10 cellular contexts compared by ENCODE assay signal in the genomic region with DNA sequence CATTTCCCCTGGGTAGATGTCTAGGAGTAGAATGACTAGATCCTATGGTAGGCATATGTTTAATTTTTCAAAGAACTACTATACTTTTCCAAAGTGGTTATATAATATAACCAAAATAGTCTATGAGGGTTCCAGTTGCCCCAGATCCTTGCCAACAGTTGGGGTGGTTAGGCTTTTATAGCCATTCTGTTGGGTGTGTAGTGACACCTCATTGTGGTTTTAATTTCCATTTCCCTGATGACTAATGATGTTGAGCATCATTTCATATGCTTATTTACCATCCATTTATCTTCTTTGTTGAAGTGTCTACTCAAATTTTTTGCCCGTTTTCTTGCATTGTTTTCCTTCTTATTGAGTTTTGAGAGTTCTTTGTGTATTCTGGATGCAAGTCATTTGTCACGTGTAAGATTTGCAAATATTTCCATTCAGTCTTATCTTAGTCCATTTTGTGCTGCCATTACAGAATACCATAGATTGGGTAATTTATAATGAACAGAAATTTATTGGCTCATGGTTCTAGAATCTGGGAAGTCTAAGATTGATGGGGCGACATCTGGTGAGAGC. TPM values are rescaled to one million over a fixed set of nuclear protein-coding genes. Genes with fewer than 3 reads are reported as not detected.
DNase-seq lines count a peak whose midpoint lies in the region; ATAC-seq lines count a peak whose summit lies in the region.
"Had no signal": no experiment of that assay in that cellular context is flagged by ENCODE, and none has a peak within 500 bp of the region (broad histone marks: within the 10 kb centered on the region; RNA-seq: fewer than 3 reads in every experiment).

No MANE protein-coding gene starts in this region.

- peak overlapping the region; percentile 5 for H3K4me3 Mint-ChIP-seq in activated naive CD8-positive, alpha-beta T cell treated with anti-CD3 and anti-CD28 coated beads, Interleukin-2, amount 10 ng/mL, durations not matched to agents 7 days and 5 days
- H3K4me3 Mint-ChIP-seq in stimulated activated naive CD8-positive, alpha-beta T cell treated with anti-CD3 and anti-CD28 coated beads, Interleukin-15, Interleukin-2, amounts not matched to agents 100 ng/mL and 50 ng/mL, for 24 hours: peak overlapping the region; percentile 60

- peaks cover 49% of the 10 kb centered on the region for H3K4me1 Mint-ChIP-seq in activated naive CD8-positive, alpha-beta T cell treated with anti-CD3 and anti-CD28 coated beads, Interleukin-2, amount 10 ng/mL, durations not matched to agents 7 days and 5 days
- H3K4me1 Mint-ChIP-seq in stimulated activated naive CD8-positive, alpha-beta T cell treated with anti-CD3 and anti-CD28 coated beads, Interleukin-15, Interleukin-2, amounts not matched to agents 100 ng/mL and 50 ng/mL, for 24 hours (ENCODE audit: low read depth): peaks cover 64% of the 10 kb centered on the region

- no peaks in the 10 kb centered on the region for H3K27me3 Mint-ChIP-seq in activated naive CD8-positive, alpha-beta T cell treated with anti-CD3 and anti-CD28 coated beads, Interleukin-2, amount 10 ng/mL, durations not matched to agents 7 days and 5 days
- H3K27me3 Mint-ChIP-seq in stimulated activated naive CD8-positive, alpha-beta T cell treated with anti-CD3 and anti-CD28 coated beads, Interleukin-15, Interleukin-2, amounts not matched to agents 100 ng/mL and 50 ng/mL, for 24 hours: no peaks in the 10 kb centered on the region

- peaks cover 18% of the 10 kb centered on the region for H3K36me3 Mint-ChIP-seq in activated naive CD8-positive, alpha-beta T cell treated with anti-CD3 and anti-CD28 coated beads, Interleukin-2, amount 10 ng/mL, durations not matched to agents 7 days and 5 days
- no peaks in the 10 kb centered on the region for H3K36me3 Mint-ChIP-seq in stimulated activated naive CD8-positive, alpha-beta T cell treated with anti-CD3 and anti-CD28 coated beads, Interleukin-15, Interleukin-2, amounts not matched to agents 100 ng/mL and 50 ng/mL, for 24 hours (ENCODE audit: low read depth)

- no peak for ATAC-seq in activated naive CD8-positive, alpha-beta T cell treated with anti-CD3 and anti-CD28 coated beads, Interleukin-2, amount 10 ng/mL, durations not matched to agents 7 days and 5 days (ENCODE audit: low read depth)
- ATAC-seq in HG03520 (IDR thresholded peaks at IDR 0.05; ENCODE audit: unreplicated experiment): no peak
- ATAC-seq: right cardiac atrium had no signal

- POLR2A ChIA-PET in activated naive CD8-positive, alpha-beta T cell treated with anti-CD3 and anti-CD28 coated beads, Interleukin-2, amount 10 ng/mL, durations not matched to agents 7 days and 5 days (lab: Charles Lee): interaction anchor here (0.7 kb wide), 1 partner anchor 49 kb away, joined by 3 read pairs; no protein-coding TSS in a partner anchor

- H3K27ac Mint-ChIP-seq in activated naive CD8-positive, alpha-beta T cell treated with anti-CD3 and anti-CD28 coated beads, Interleukin-2, amount 10 ng/mL, durations not matched to agents 7 days and 5 days: peak overlapping the region; percentile 6
- peak overlapping the region; percentile 88 for H3K27ac Mint-ChIP-seq in stimulated activated naive CD8-positive, alpha-beta T cell treated with anti-CD3 and anti-CD28 coated beads, Interleukin-15, Interleukin-2, amounts not matched to agents 100 ng/mL and 50 ng/mL, for 24 hours

- no peaks in the 10 kb centered on the region for H3K9me3 Mint-ChIP-seq in activated naive CD8-positive, alpha-beta T cell treated with anti-CD3 and anti-CD28 coated beads, Interleukin-2, amount 10 ng/mL, durations not matched to agents 7 days and 5 days
- H3K9me3 Mint-ChIP-seq in stimulated activated naive CD8-positive, alpha-beta T cell treated with anti-CD3 and anti-CD28 coated beads, Interleukin-15, Interleukin-2, amounts not matched to agents 100 ng/mL and 50 ng/mL, for 24 hours: no peaks in the 10 kb centered on the region

- peak in 2 of 3 experiments; percentile 8 to 33 for DNase-seq in stimulated activated CD4-positive, alpha-beta T cell treated with anti-CD3 and anti-CD28 coated beads, TNF-alpha, amount 100 ng/mL, for 4 hours (ENCODE audit: low read depth in 3 of 3)
- no peak for DNase-seq in stimulated activated CD4-positive, alpha-beta T cell treated with anti-CD3 and anti-CD28 coated beads, Interleukin-12 subunit alpha, Interleukin-12 subunit beta, amount 100 ng/mL, for 4 hours
- DNase-seq in RKO (ENCODE audit: low spot score) (peak; percentile 31), D341Med (ENCODE audit: low spot score) (no peak), NCI-H187 treated with DMSO at 0.1 percent for 48 hours (lab: John Stamatoyannopoulos, UW) (no peak)
- no peak for DNase-seq in activated naive CD8-positive, alpha-beta T cell treated with anti-CD3 and anti-CD28 coated beads, Interleukin-2, amount 10 ng/mL, durations not matched to agents 7 days and 5 days
- DNase-seq: NCI-H510A, right cardiac atrium had no signal

RNA-seq across cellular contexts. Expression of a gene that starts 4.7 kb away (rescaled TPM):
- total RNA-seq in activated naive CD8-positive, alpha-beta T cell treated with anti-CD3 and anti-CD28 coated beads, Interleukin-2, amount 10 ng/mL, durations not matched to agents 7 days and 5 days: 100 to 1,000 TPM; 233 to 245 TPM

Comparison
In these comparisons a context has a peak if more than half of its experiments do, and no peak if none do; other contexts are left out.
1. DNase-seq: peak in stimulated activated CD4-positive, alpha-beta T cell treated with anti-CD3 and anti-CD28 coated beads, TNF-alpha, amount 100 ng/mL, for 4 hours (2 of 3) and RKO (single experiment); none in stimulated activated CD4-positive, alpha-beta T cell treated with anti-CD3 and anti-CD28 coated beads, Interleukin-12 subunit alpha, Interleukin-12 subunit beta, amount 100 ng/mL, for 4 hours (single experiment), activated naive CD8-positive, alpha-beta T cell treated with anti-CD3 and anti-CD28 coated beads, Interleukin-2, amount 10 ng/mL, durations not matched to agents 7 days and 5 days (single experiment), D341Med (single experiment) and NCI-H187 treated with DMSO at 0.1 percent for 48 hours (single experiment).